26 cellular contexts compared by ENCODE assay signal in the genomic region with DNA sequence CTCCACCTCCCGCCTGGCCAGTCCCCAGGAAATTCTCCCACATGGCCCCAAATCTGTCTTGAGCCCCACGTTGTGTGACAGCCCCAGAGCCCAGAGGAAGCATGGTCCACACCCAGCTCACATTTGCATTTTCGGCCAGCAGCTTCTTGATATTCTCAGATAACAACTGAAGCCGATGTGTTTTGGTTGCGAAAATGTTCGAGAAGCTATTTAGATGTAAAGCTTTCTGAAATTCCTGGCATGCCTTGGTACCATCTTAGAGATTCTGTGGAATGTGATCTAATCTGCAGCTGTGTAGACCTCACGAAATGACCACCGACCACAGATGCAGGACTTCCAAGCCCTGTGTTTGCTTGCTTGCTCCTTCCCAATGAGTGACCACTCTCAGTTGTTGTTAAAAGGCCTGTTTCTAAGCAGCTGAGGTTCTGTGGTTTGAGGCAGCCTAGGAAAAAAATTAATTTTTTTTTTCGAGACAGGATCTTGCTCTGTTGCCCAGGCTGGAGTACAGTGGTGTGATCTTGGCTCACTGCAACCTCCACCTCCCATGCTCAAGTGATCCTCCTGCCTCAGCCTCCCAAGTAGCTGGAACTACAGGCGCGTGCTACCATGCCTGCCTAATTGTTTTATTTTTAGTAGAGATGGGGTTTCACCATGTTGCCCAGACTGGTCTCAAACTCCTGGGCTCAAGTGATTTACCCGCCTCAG. TPM values are rescaled to one million over a fixed set of nuclear protein-coding genes. Genes with fewer than 3 reads are reported as not detected.
DNase-seq lines count a peak whose midpoint lies in the region; ATAC-seq and TF ChIP-seq lines count a peak whose summit lies in the region.
"Had no signal": no experiment of that assay in that cellular context is flagged by ENCODE, and none has a peak within 500 bp of the region (broad histone marks: within the 10 kb centered on the region; RNA-seq: fewer than 3 reads in every experiment).

No MANE protein-coding gene starts in this region.

- POLR2A ChIA-PET in WTC11 (lab: Charles Lee) = no interaction called here

- no peak overlapping the region for H4K91ac ChIP-seq in trophoblast cell (ENCODE audit: low read depth, low read length)

- no peak overlapping the region for H4K12ac ChIP-seq in trophoblast cell (ENCODE audit: low read depth, low read length)

- H3K9me3 Mint-ChIP-seq in WTC11 = no peaks in the 10 kb centered on the region
- no peaks in the 10 kb centered on the region for H3K9me3 Mint-ChIP-seq in activated CD8-positive, alpha-beta memory T cell treated with anti-CD3 and anti-CD28 coated beads, Interleukin-2, amount 10 ng/mL, durations not matched to agents 7 days and 5 days (ENCODE audit: low read depth)
- H3K9me3 Mint-ChIP-seq: activated CD8-positive, alpha-beta T cell treated with anti-CD3 and anti-CD28 coated beads for 36 hours; central memory CD8-positive, alpha-beta T cell; stimulated activated naive CD8-positive, alpha-beta T cell treated with anti-CD3 and anti-CD28 coated beads, Interleukin-15, Interleukin-2, amounts not matched to agents 100 ng/mL and 50 ng/mL, for 24 hours had no signal

- peak overlapping the region; percentile 78 for H3K27ac ChIP-seq in trophoblast cell (ENCODE audit: low read depth, low read length)
- no peak overlapping the region for H3K27ac ChIP-seq in thyroid gland
- no peak overlapping the region for H3K27ac ChIP-seq in breast epithelium
- H3K27ac ChIP-seq: tibial artery had no signal

- no peak overlapping the region for H3K9ac ChIP-seq in trophoblast cell (ENCODE audit: low read length)

- ATAC-seq in WTC11 = peak; percentile 49
- ATAC-seq in activated CD8-positive, alpha-beta memory T cell treated with anti-CD3 and anti-CD28 coated beads, Interleukin-2, amount 10 ng/mL, durations not matched to agents 7 days and 5 days = no peak
- ATAC-seq: activated CD4-positive, CD25-positive, alpha-beta regulatory T cell treated with anti-CD3 and anti-CD28 coated beads, Interleukin-2, amount 50 U/mL, for 24 hours; activated CD8-positive, alpha-beta T cell treated with anti-CD3 and anti-CD28 coated beads for 36 hours had no signal

- H3K9me3 ChIP-seq in trophoblast cell (ENCODE audit: insufficient read depth, low read depth, low read length) (no peaks in the 10 kb centered on the region), thyroid gland (no peaks in the 10 kb centered on the region), breast epithelium (no peaks in the 10 kb centered on the region)
- H3K9me3 ChIP-seq: HAP-1, tibial artery had no signal

- no peak overlapping the region for H2AFZ ChIP-seq in trophoblast cell (ENCODE audit: insufficient read depth, low read length, poor library complexity)

- TF ChIP-seq CTCF in WTC11 (IDR thresholded peaks at IDR 0.05) = no peak
- no peak for TF ChIP-seq CTCF in fibroblast of villous mesenchyme (IDR thresholded peaks at IDR 0.05; ENCODE audit: insufficient read depth, low read depth, low read length)
- TF ChIP-seq CTCF in thyroid gland (IDR thresholded peaks at IDR 0.05) = no peak
- TF ChIP-seq CTCF in breast epithelium (IDR thresholded peaks at IDR 0.05) = no peak

- H3K36me3 ChIP-seq in H7 (replicated peaks; ENCODE audit: control insufficient read depth, insufficient read depth, low read length) = peaks cover 31% of the 10 kb centered on the region
- peaks cover 82 to 84% of the 10 kb centered on the region in 2 experiments for H3K36me3 ChIP-seq in trophoblast cell (ENCODE audit: control insufficient read depth in 1 of 2, insufficient read depth in 2 of 2, low read length in 2 of 2)
- peaks cover 70 to 84% of the 10 kb centered on the region in 2 donors for H3K36me3 ChIP-seq in thyroid gland
- peaks cover 21% of the 10 kb centered on the region for H3K36me3 ChIP-seq in breast epithelium

- no peak overlapping the region for H2BK12ac ChIP-seq in trophoblast cell (ENCODE audit: low read length)

- no peak overlapping the region for H3K4ac ChIP-seq in trophoblast cell (ENCODE audit: low read depth, low read length)

- no peak overlapping the region for H3K23ac ChIP-seq in trophoblast cell (ENCODE audit: low read length)

- peak overlapping the region; percentile 30 for H3K18ac ChIP-seq in trophoblast cell (ENCODE audit: low read length)

- H3K27ac Mint-ChIP-seq in WTC11 = peak overlapping the region; percentile 63
- no peak overlapping the region for H3K27ac Mint-ChIP-seq in activated CD8-positive, alpha-beta memory T cell treated with anti-CD3 and anti-CD28 coated beads, Interleukin-2, amount 10 ng/mL, durations not matched to agents 7 days and 5 days
- H3K27ac Mint-ChIP-seq: activated CD8-positive, alpha-beta T cell treated with anti-CD3 and anti-CD28 coated beads for 36 hours; B cell; stimulated activated naive CD8-positive, alpha-beta T cell treated with anti-CD3 and anti-CD28 coated beads, Interleukin-15, Interleukin-2, amounts not matched to agents 100 ng/mL and 50 ng/mL, for 24 hours had no signal

- H3K79me1 ChIP-seq in trophoblast cell (ENCODE audit: low read length) = peaks cover 10% of the 10 kb centered on the region

- H3K14ac ChIP-seq in trophoblast cell (ENCODE audit: low read length) = no peak overlapping the region

- H2BK5ac ChIP-seq in trophoblast cell (ENCODE audit: low read depth, low read length, poor library complexity) = peak overlapping the region; percentile 16

- H2BK120ac ChIP-seq in trophoblast cell (ENCODE audit: insufficient read depth, low read length, poor library complexity) = peak overlapping the region; percentile 41

- H3K4me2 ChIP-seq in trophoblast cell (ENCODE audit: low read length) = peak overlapping the region; percentile 38

- H3K36me3 Mint-ChIP-seq in WTC11 = peaks cover 36% of the 10 kb centered on the region
- H3K36me3 Mint-ChIP-seq in activated CD8-positive, alpha-beta memory T cell treated with anti-CD3 and anti-CD28 coated beads, Interleukin-2, amount 10 ng/mL, durations not matched to agents 7 days and 5 days = peaks cover 19% of the 10 kb centered on the region

- no peaks in the 10 kb centered on the region for H3K27me3 Mint-ChIP-seq in WTC11 (ENCODE audit: low read depth)
- no peaks in the 10 kb centered on the region for H3K27me3 Mint-ChIP-seq in activated CD8-positive, alpha-beta memory T cell treated with anti-CD3 and anti-CD28 coated beads, Interleukin-2, amount 10 ng/mL, durations not matched to agents 7 days and 5 days
- H3K27me3 Mint-ChIP-seq: activated CD8-positive, alpha-beta T cell treated with anti-CD3 and anti-CD28 coated beads for 36 hours; B cell; central memory CD8-positive, alpha-beta T cell; stimulated activated naive CD8-positive, alpha-beta T cell treated with anti-CD3 and anti-CD28 coated beads, Interleukin-15, Interleukin-2, amounts not matched to agents 100 ng/mL and 50 ng/mL, for 24 hours had no signal

- intact Hi-C loops in thyroid gland (cut with DNase I) = no loop called here
- intact Hi-C loops in breast epithelium (cut with DNase I; ENCODE audit: low total_unique reads) = no loop called here

- H3K27me3 ChIP-seq in H7 (ENCODE audit: control insufficient read depth, insufficient read depth, low read length) (no peaks in the 10 kb centered on the region), trophoblast cell (ENCODE audit: insufficient read depth, low read length) (no peaks in the 10 kb centered on the region), thyroid gland (no peaks in the 10 kb centered on the region), breast epithelium (no peaks in the 10 kb centered on the region)
- H3K27me3 ChIP-seq: tibial artery had no signal

- TF ChIP-seq POLR2A in thyroid gland (IDR thresholded peaks at IDR 0.05) = no peak
- no peak for TF ChIP-seq POLR2A in breast epithelium (IDR thresholded peaks at IDR 0.05)

- DNase-seq in H7 (peak; percentile 73), WTC11 (ENCODE audit: low spot score) (no peak), fibroblast of villous mesenchyme (ENCODE audit: low read depth) (peak; percentile 95), trophoblast cell (peak in 1 of 2 donors; percentile 75), thyroid gland (no peak), breast epithelium (ENCODE audit: low spot score in 2 of 2) (no peak)
- no peak for DNase-seq in NK-92 treated with Interleukin-12 subunit alpha and Interleukin-12 subunit beta, amount 100 ng/mL, for 24 hours (lab: John Stamatoyannopoulos, UW)
- no peak for DNase-seq in activated CD8-positive, alpha-beta memory T cell treated with anti-CD3 and anti-CD28 coated beads, Interleukin-2, amount 10 ng/mL, durations not matched to agents 7 days and 5 days
- DNase-seq: activated CD8-positive, alpha-beta T cell treated with anti-CD3 and anti-CD28 coated beads for 36 hours; activated gamma-delta T cell treated with Interleukin-2 at 50 U/mL for 16 hours; activated T-cell treated with anti-CD3 and anti-CD28 coated beads, Interleukin-2, amount 50 U/mL, for 1 hour; amniotic stem cell; DMS79 treated with DMSO at 0.1 percent for 48 hours; hypothalamus; NCI-H1694 treated with DMSO at 0.1 percent for 48 hours; NCI-H69; occipital lobe; Right ventricle myocardium superior; stimulated activated CD4-positive, alpha-beta T cell treated with anti-CD3 and anti-CD28 coated beads, Interleukin-4, amount 100 ng/mL, for 24 hours; tibial artery had no signal

- WGBS in trophoblast cell (ENCODE audit: extremely low coverage, insufficient coverage, insufficient read length) = no CpG with 5 or more reads among the region's 12 CpGs
- 88 to 89% methylated on average over 12 of the region's 12 CpGs for WGBS in thyroid gland, 2 donors

- H3K4me1 ChIP-seq in trophoblast cell (ENCODE audit: control insufficient read depth in 1 of 2, insufficient read depth in 2 of 2, low read length in 2 of 2) (peaks cover 11 to 18% of the 10 kb centered on the region in 2 experiments), thyroid gland (no peaks in the 10 kb centered on the region), breast epithelium (no peaks in the 10 kb centered on the region)
- H3K4me1 ChIP-seq: HAP-1 had no signal

- peaks cover 15% of the 10 kb centered on the region for H3K4me1 Mint-ChIP-seq in WTC11
- H3K4me1 Mint-ChIP-seq in activated CD8-positive, alpha-beta memory T cell treated with anti-CD3 and anti-CD28 coated beads, Interleukin-2, amount 10 ng/mL, durations not matched to agents 7 days and 5 days = no peaks in the 10 kb centered on the region
- H3K4me1 Mint-ChIP-seq: B cell; central memory CD8-positive, alpha-beta T cell had no signal

- no peak overlapping the region for H3K4me3 ChIP-seq in H7 (ENCODE audit: insufficient read depth, low read depth, low read length)
- no peak overlapping the region for H3K4me3 ChIP-seq in fibroblast of villous mesenchyme (ENCODE audit: low read depth, low read length)
- H3K4me3 ChIP-seq in trophoblast cell (ENCODE audit: low read depth, low read length) = no peak overlapping the region
- H3K4me3 ChIP-seq in thyroid gland (replicated peaks in 1 of 3) = no peak overlapping the region
- H3K4me3 ChIP-seq in breast epithelium = no peak overlapping the region
- H3K4me3 ChIP-seq: HAP-1, lung, tibial artery had no signal

- no peaks in the 10 kb centered on the region for H3K79me2 ChIP-seq in trophoblast cell (ENCODE audit: control insufficient read depth, insufficient read depth, low read length, poor library complexity)

- H3K4me3 Mint-ChIP-seq in WTC11 = no peak overlapping the region
- no peak overlapping the region for H3K4me3 Mint-ChIP-seq in activated CD8-positive, alpha-beta memory T cell treated with anti-CD3 and anti-CD28 coated beads, Interleukin-2, amount 10 ng/mL, durations not matched to agents 7 days and 5 days
- H3K4me3 Mint-ChIP-seq: activated CD8-positive, alpha-beta T cell treated with anti-CD3 and anti-CD28 coated beads for 36 hours; B cell; central memory CD8-positive, alpha-beta T cell; stimulated activated naive CD8-positive, alpha-beta T cell treated with anti-CD3 and anti-CD28 coated beads, Interleukin-15, Interleukin-2, amounts not matched to agents 100 ng/mL and 50 ng/mL, for 24 hours had no signal

- H2AK5ac ChIP-seq in trophoblast cell (ENCODE audit: low read length) = no peak overlapping the region

- no peak overlapping the region for H4K8ac ChIP-seq in trophoblast cell (ENCODE audit: low read depth, low read length)

- CTCF ChIA-PET in WTC11 (lab: Charles Lee) = interaction anchor here (0.6 to 2.8 kb wide), 11 partner anchors 8 to 1354 kb away, joined by 3 to 10 read pairs (median 3); a partner anchor contains a TSS
- CTCF ChIA-PET in activated CD8-positive, alpha-beta memory T cell treated with anti-CD3 and anti-CD28 coated beads, Interleukin-2, amount 10 ng/mL, durations not matched to agents 7 days and 5 days (lab: Charles Lee) = interaction anchor here (1.3 kb wide), 2 partner anchors 12 to 16 kb away, joined by 3 to 4 read pairs; a partner anchor contains a TSS

RNA-seq across cellular contexts. Expression of a gene that starts 8.8 kb away (rescaled TPM):
- total RNA-seq in H7 (2014; rRNA removed; shearing (Covaris generic)) = 85.7 and 105 TPM in 2 replicates
- 131 to 164 TPM (median 131 TPM) in 3 replicates for total RNA-seq in WTC11 (2021)
- total RNA-seq in fibroblast of villous mesenchyme = 85.5 and 102 TPM in 2 replicates
- polyA plus RNA-seq in trophoblast cell (2013) = 225 and 252 TPM in 2 replicates
- 100 to 1,000 TPM in 1 of 4 donors, 10 to 100 TPM in 3; 48.5 to 109 (median 69.0) TPM for total RNA-seq in thyroid gland
- 100 to 1,000 TPM in 1 of 3 donors, 10 to 100 TPM in 2; 83.2 to 101 (median 92.8) TPM for total RNA-seq in breast epithelium
- total RNA-seq in activated CD8-positive, alpha-beta memory T cell treated with anti-CD3 and anti-CD28 coated beads, Interleukin-2, amount 10 ng/mL, durations not matched to agents 7 days and 5 days = 100 to 1,000 TPM; 114 to 121 TPM

RNA-seq across cellular contexts. Expression of a gene that starts 10.5 kb away (rescaled TPM):
- 24.3 and 36.9 TPM in 2 replicates for total RNA-seq in H7 (2014; rRNA removed; shearing (Covaris generic))
- total RNA-seq in WTC11 (2021) (23.6 to 27.8 TPM (median 24.5 TPM) in 3 replicates), fibroblast of villous mesenchyme (22.2 and 22.9 TPM in 2 replicates), thyroid gland (10 to 100 TPM in 2 of 4 donors, 1 to 10 TPM in 2; 5.3 to 17.4 (median 9.6) TPM), breast epithelium (1 to 10 TPM; 5.2 to 8.8 (median 8.6) TPM)
- polyA plus RNA-seq in trophoblast cell (2013) = 22.3 and 22.9 TPM in 2 replicates
- total RNA-seq in activated CD8-positive, alpha-beta memory T cell treated with anti-CD3 and anti-CD28 coated beads, Interleukin-2, amount 10 ng/mL, durations not matched to agents 7 days and 5 days = 10 to 100 TPM; 18.1 to 24.4 TPM

RNA-seq across cellular contexts. Expression of a gene that starts 12.4 kb away (rescaled TPM):
- 58.4 and 86.3 TPM in 2 replicates for total RNA-seq in H7 (2014; rRNA removed; shearing (Covaris generic))
- 62.1 to 70.2 TPM (median 67.7 TPM) in 3 replicates for total RNA-seq in WTC11 (2021)
- total RNA-seq in fibroblast of villous mesenchyme = 87.2 and 103 TPM in 2 replicates
- 59.7 and 61.2 TPM in 2 replicates for polyA plus RNA-seq in trophoblast cell (2013)
- 100 to 1,000 TPM in 1 of 4 donors, 10 to 100 TPM in 3; 71.8 to 114 (median 78.8) TPM for total RNA-seq in thyroid gland
- 10 to 100 TPM; 45.6 to 63.5 (median 60.0) TPM for total RNA-seq in breast epithelium
- total RNA-seq in activated CD8-positive, alpha-beta memory T cell treated with anti-CD3 and anti-CD28 coated beads, Interleukin-2, amount 10 ng/mL, durations not matched to agents 7 days and 5 days = 10 to 100 TPM; 77.7 to 79.5 TPM

RNA-seq across cellular contexts. Expression of a gene that starts 15.1 kb away (rescaled TPM):
- total RNA-seq in H7 (2014; rRNA removed; shearing (Covaris generic)) = 67.4 and 73.4 TPM in 2 replicates
- total RNA-seq in WTC11 (2021) = 61.3 to 72.8 TPM (median 62.5 TPM) in 3 replicates
- total RNA-seq in fibroblast of villous mesenchyme = 17.7 and 21.6 TPM in 2 replicates
- 82.7 and 85.1 TPM in 2 replicates for polyA plus RNA-seq in trophoblast cell (2013)
- total RNA-seq in thyroid gland = 10 to 100 TPM; 33.7 to 78.7 (median 44.2) TPM
- 10 to 100 TPM; 32.1 to 36.1 (median 35.0) TPM for total RNA-seq in breast epithelium
- 10 to 100 TPM; 83.1 to 85.7 TPM for total RNA-seq in activated CD8-positive, alpha-beta memory T cell treated with anti-CD3 and anti-CD28 coated beads, Interleukin-2, amount 10 ng/mL, durations not matched to agents 7 days and 5 days

RNA-seq across cellular contexts. Expression of a gene that starts 18.1 kb away (rescaled TPM):
- total RNA-seq in H7 (2014; rRNA removed; shearing (Covaris generic)) = 63.3 and 76.0 TPM in 2 replicates
- total RNA-seq in WTC11 (2021) (107 to 163 TPM (median 113 TPM) in 3 replicates), fibroblast of villous mesenchyme (59.2 and 83.8 TPM in 2 replicates), thyroid gland (10 to 100 TPM; 49.0 to 75.2 (median 66.2) TPM), breast epithelium (10 to 100 TPM; 47.2 to 58.1 (median 55.1) TPM)
- 91.1 and 102 TPM in 2 replicates for polyA plus RNA-seq in trophoblast cell (2013)
- 10 to 100 TPM; 30.0 to 36.2 TPM for total RNA-seq in activated CD8-positive, alpha-beta memory T cell treated with anti-CD3 and anti-CD28 coated beads, Interleukin-2, amount 10 ng/mL, durations not matched to agents 7 days and 5 days

Comparison
In these comparisons a context has a peak if more than half of its experiments do, and no peak if none do; other contexts are left out.
1. DNase-seq: peak in H7 (single experiment) and fibroblast of villous mesenchyme (single experiment); none in WTC11 (single experiment), thyroid gland (0 of 2), NK-92 treated with Interleukin-12 subunit alpha and Interleukin-12 subunit beta, amount 100 ng/mL, for 24 hours (single experiment), breast epithelium (0 of 2) and activated CD8-positive, alpha-beta memory T cell treated with anti-CD3 and anti-CD28 coated beads, Interleukin-2, amount 10 ng/mL, durations not matched to agents 7 days and 5 days (single experiment).